1 cellular context compared by ENCODE assay signal in genomic region chr16:15887283-15887682, GRCh38.
TF ChIP-seq lines count a peak whose summit lies in the region.

No MANE protein-coding gene starts in this region.

TF ChIP-seq in SK-N-SH, 30 proteins besides CTCF, POLR2A, EP300 and RAD21 (continued from another document):
- TF ChIP-seq ZBTB33 (IDR thresholded peaks at IDR 0.05; ENCODE audit: borderline replicate concordance, low read depth) (no peak), YY1 (IDR thresholded peaks at IDR 0.05; ENCODE audit: low read depth) (no peak), FOXM1 (IDR thresholded peaks at IDR 0.05; ENCODE audit: low read depth) (no peak)
